ENCODE assay signal across 36 cellular contexts in the genomic region with DNA sequence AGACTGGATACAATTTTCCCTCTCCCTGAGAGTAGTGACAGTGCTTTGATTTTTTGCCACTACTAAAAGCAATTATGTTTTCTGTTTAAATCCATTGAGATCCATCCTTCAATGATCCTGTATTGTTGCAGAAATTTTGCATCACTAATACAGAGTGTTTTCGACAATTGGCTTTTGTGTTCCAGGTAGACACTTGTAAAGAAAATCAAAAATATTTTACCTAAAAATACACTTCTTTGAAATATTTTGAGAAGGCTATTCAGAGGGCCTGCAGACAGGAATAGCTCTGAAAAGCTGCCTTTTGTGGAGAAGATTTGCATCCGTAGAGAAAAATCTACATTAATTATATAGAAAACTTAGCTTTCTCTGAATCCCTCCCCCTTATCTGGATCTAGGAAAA.
DNase-seq lines count a peak whose midpoint lies in the region; ATAC-seq, FAIRE-seq and TF ChIP-seq lines count a peak whose summit lies in the region.
"Had no signal": no experiment of that assay in that cellular context is flagged by ENCODE, and none has a peak within 500 bp of the region (broad histone marks: within the 10 kb centered on the region; RNA-seq: fewer than 3 reads in every experiment).

No MANE protein-coding gene starts in this region.

- in situ Hi-C loops in HAP-1 (cut with MboI; ENCODE audit: low sequenced_read_pairs), result loop anchor here (25.0 kb wide), 1 partner anchor 502 kb away; the partner anchor contains the start of genes GMPS and SLC33A1

- H2AFZ ChIP-seq in GM23338 (no peak overlapping the region), H1 (ENCODE audit: low read length) (no peak overlapping the region)

- H3K9ac ChIP-seq in SK-N-MC (ENCODE audit: insufficient read length) (no peak overlapping the region), H1 (replicated peaks in 1 of 4; ENCODE audit: extremely low read depth in 1 of 4, low read depth in 3 of 4, low read length in 3 of 4) (no peak overlapping the region)
- H3K9ac ChIP-seq: BLaER1; BLaER1 treated with 17β-estradiol and CSF1 and Interleukin-3, amounts not matched to agents 10 nM and 100 nM had no signal

- H2BK120ac ChIP-seq in H1 (replicated peaks; ENCODE audit: low read depth, low read length), result peak overlapping the region; percentile 89

- peaks cover 52% of the 10 kb centered on the region for H3K4me1 ChIP-seq in GM23338 (ENCODE audit: insufficient read depth)
- H3K4me1 ChIP-seq in HAP-1, result peaks cover 76% of the 10 kb centered on the region
- H3K4me1 ChIP-seq in H1 (replicated peaks in 1 of 4; ENCODE audit: control insufficient read depth in 3 of 4, insufficient read depth in 4 of 4, low read length in 3 of 4), result peaks cover 3 to 15% (median 11%) of the 10 kb centered on the region in 4 experiments
- H3K4me1 ChIP-seq: A549, BE2C had no signal

- no peak overlapping the region for H4K91ac ChIP-seq in H1 (replicated peaks; ENCODE audit: insufficient read length, low read length)

- no peak for TF ChIP-seq CTCF in GM23338 (conservative IDR thresholded peaks at IDR 0.05; ENCODE audit: low read depth in 2 of 2)
- no peak for TF ChIP-seq CTCF in H1 (IDR thresholded peaks at IDR 0.05; ENCODE audit: control extremely low read depth in 1 of 3, insufficient read depth in 1 of 3, low read depth in 1 of 3, low read length in 3 of 3)

- H3K27me3 ChIP-seq in GM23338 (ENCODE audit: insufficient read depth), result no peaks in the 10 kb centered on the region
- no peaks in the 10 kb centered on the region for H3K27me3 ChIP-seq in HAP-1 (ENCODE audit: low read depth)
- peaks cover 0 to 11% (median 8%) of the 10 kb centered on the region in 4 experiments; a peak in 5 of 7 replicates for H3K27me3 ChIP-seq in H1 (replicated peaks in 1 of 4; ENCODE audit: control insufficient read depth in 3 of 4, extremely low read depth in 1 of 4, insufficient read depth in 3 of 4, low read length in 3 of 4)
- H3K27me3 ChIP-seq: BE2C; BLaER1; BLaER1 treated with 17β-estradiol and CSF1 and Interleukin-3, amounts not matched to agents 10 nM and 100 nM had no signal

- H3K14ac ChIP-seq in H1 (ENCODE audit: insufficient read length), result no peak overlapping the region

- H3K4me3 Mint-ChIP-seq in GM23338, result no peak overlapping the region
- H3K4me3 Mint-ChIP-seq in stimulated activated memory B cell treated with anti-CD40 and anti-IgM and Interleukin-4, amounts not matched to agents 10 μg/mL and 1 μg/mL and 100 μg/mL, for 72 hours, result no peak overlapping the region
- H3K4me3 Mint-ChIP-seq: B cell; CD14-positive monocyte; CD4-positive, alpha-beta memory T cell; CD4-positive, alpha-beta T cell; CD4-positive, CD25-positive, alpha-beta regulatory T cell; CD8-positive, alpha-beta memory T cell; CD8-positive, alpha-beta T cell had no signal

- no peak overlapping the region for H3K4me3 ChIP-seq in GM23338
- no peak overlapping the region for H3K4me3 ChIP-seq in HAP-1
- H3K4me3 ChIP-seq in SK-N-MC, result no peak overlapping the region
- H3K4me3 ChIP-seq in H1 (ENCODE audit: extremely low read depth in 1 of 4, insufficient read depth in 2 of 4, low read depth in 3 of 4, low read length in 4 of 4), result no peak overlapping the region
- H3K4me3 ChIP-seq: A549; BLaER1; BLaER1 treated with 17β-estradiol and CSF1 and Interleukin-3, amounts not matched to agents 10 nM and 100 nM had no signal

- H3K4ac ChIP-seq in H1 (replicated peaks; ENCODE audit: insufficient read length, low read depth, low read length), result no peak overlapping the region

- 0 out of 2 replicates have a peak overlapping the region, but pooled peaks have one; percentile 77 for H2AK5ac ChIP-seq in H1 (ENCODE audit: low read depth, low read length)

- TF ChIP-seq RAD21 in H1 (IDR thresholded peaks at IDR 0.05 in 1 of 2, conservative IDR thresholded peaks at IDR 0.05 in 1 of 2; ENCODE audit: low read depth in 2 of 2, low read length in 2 of 2), result no peak

- TF ChIP-seq EP300 in H1 (IDR thresholded peaks at IDR 0.05; ENCODE audit: borderline replicate concordance in 1 of 2, low read depth in 2 of 2, low read length in 2 of 2), result no peak

- H3K4me1 Mint-ChIP-seq in GM23338, result peaks cover 76% of the 10 kb centered on the region
- no peaks in the 10 kb centered on the region for H3K4me1 Mint-ChIP-seq in stimulated activated memory B cell treated with anti-CD40 and anti-IgM and Interleukin-4, amounts not matched to agents 10 μg/mL and 1 μg/mL and 100 μg/mL, for 72 hours
- H3K4me1 Mint-ChIP-seq: B cell; CD14-positive monocyte; CD4-positive, CD25-positive, alpha-beta regulatory T cell; CD8-positive, alpha-beta memory T cell had no signal

- H3K79me2 ChIP-seq in GM23338 (replicated peaks; ENCODE audit: insufficient read depth), result no peaks in the 10 kb centered on the region
- H3K79me2 ChIP-seq in H1 (ENCODE audit: control insufficient read depth in 1 of 2, insufficient read depth in 2 of 2, low read length in 2 of 2), result no peaks in the 10 kb centered on the region

- peaks cover 38% of the 10 kb centered on the region for H3K36me3 Mint-ChIP-seq in GM23338 (ENCODE audit: low read depth)
- H3K36me3 Mint-ChIP-seq in stimulated activated memory B cell treated with anti-CD40 and anti-IgM and Interleukin-4, amounts not matched to agents 10 μg/mL and 1 μg/mL and 100 μg/mL, for 72 hours, result no peaks in the 10 kb centered on the region
- H3K36me3 Mint-ChIP-seq: CD14-positive monocyte; CD4-positive, alpha-beta memory T cell; CD4-positive, CD25-positive, alpha-beta regulatory T cell; CD8-positive, alpha-beta T cell had no signal

- H4K8ac ChIP-seq in H1 (ENCODE audit: extremely low read depth, insufficient read depth, low read length), result no peak overlapping the region

- TF ChIP-seq POLR2A in H1 (IDR thresholded peaks at IDR 0.05; ENCODE audit: control extremely low read depth in 1 of 2, low read depth in 2 of 2, low read length in 2 of 2), result no peak

- no peaks in the 10 kb centered on the region; the same call in 1 of the 2 replicates for H3K23me2 ChIP-seq in H1 (ENCODE audit: low read depth, low read length)

- no peak overlapping the region for H4K5ac ChIP-seq in H1 (ENCODE audit: insufficient read length, low read depth, low read length)

- no peak overlapping the region; the same call in 1 of the 2 replicates for H2BK12ac ChIP-seq in H1 (ENCODE audit: low read depth, low read length)

- H3K9me2 ChIP-seq in GM23338 (ENCODE audit: insufficient read depth), result no peaks in the 10 kb centered on the region; the same call in 1 of the 2 replicates

- peak overlapping the region; percentile 63; the same call in 1 of the 2 replicates for H3K18ac ChIP-seq in H1 (ENCODE audit: extremely low read depth, low read length)

- H3K9me3 ChIP-seq in HAP-1 (peaks cover 3% of the 10 kb centered on the region; the same call in 1 of the 2 replicates), SK-N-MC (ENCODE audit: low read depth, low read length) (peaks cover 1% of the 10 kb centered on the region; the same call in 1 of the 2 replicates), H1 (ENCODE audit: insufficient read depth in 2 of 2, low read depth in 1 of 2, low read length in 1 of 2) (peaks cover 2% of the 10 kb centered on the region in 2 experiments; a peak in 3 of 4 replicates)
- H3K9me3 ChIP-seq: A549, BE2C had no signal

- CTCF ChIA-PET in H1 (lab: Charles Lee; ENCODE audit: partially characterized antibody), result interaction anchor here (1.6 kb wide), 1 partner anchor 40 kb away, joined by 4 read pairs; no protein-coding TSS in a partner anchor

- WGBS in H1 (ENCODE audit: extremely low coverage in 1 of 2, insufficient coverage in 1 of 2, insufficient read length in 1 of 2, insufficient replicate concordance in 2 of 2, low coverage in 1 of 2, low lambda C conversion rate in 2 of 2, missing lambda C conversion rate in 1 of 2), 2 experiments, result 56% methylated on average over 2 of the region's 2 CpGs; no CpG with 5 or more reads in 1 of the 2 experiments

- H3K79me1 ChIP-seq in H1 (ENCODE audit: low read depth, low read length), result no peaks in the 10 kb centered on the region

- POLR2A ChIA-PET in H1 (lab: Charles Lee; ENCODE audit: partially characterized antibody), result interaction anchor here (1.2 kb wide), 1 partner anchor 14 kb away, joined by 3 read pairs; no protein-coding TSS in a partner anchor

- 0 out of 2 replicates have a peak overlapping the region, but pooled peaks have one; percentile 10 for H3K4me2 ChIP-seq in GM23338
- no peak overlapping the region for H3K4me2 ChIP-seq in H1 (ENCODE audit: insufficient read depth in 1 of 2, low read depth in 2 of 2, low read length in 2 of 2)
- H3K4me2 ChIP-seq: A549; BLaER1; BLaER1 treated with 17β-estradiol and CSF1 and Interleukin-3, amounts not matched to agents 10 nM and 100 nM had no signal

- peaks cover 17% of the 10 kb centered on the region for H3K27me3 Mint-ChIP-seq in GM23338 (ENCODE audit: insufficient read depth, low read depth, poor library complexity)
- H3K27me3 Mint-ChIP-seq in stimulated activated memory B cell treated with anti-CD40 and anti-IgM and Interleukin-4, amounts not matched to agents 10 μg/mL and 1 μg/mL and 100 μg/mL, for 72 hours, result no peaks in the 10 kb centered on the region
- H3K27me3 Mint-ChIP-seq: B cell; CD4-positive, alpha-beta T cell; CD4-positive, CD25-positive, alpha-beta regulatory T cell had no signal

- no peaks in the 10 kb centered on the region for H3F3A ChIP-seq in GM23338 (replicated peaks; ENCODE audit: low read depth)

- peaks cover 19% of the 10 kb centered on the region; the same call in 2 of the 3 replicates for H3K9me3 Mint-ChIP-seq in GM23338
- H3K9me3 Mint-ChIP-seq in stimulated activated memory B cell treated with anti-CD40 and anti-IgM and Interleukin-4, amounts not matched to agents 10 μg/mL and 1 μg/mL and 100 μg/mL, for 72 hours, result peaks cover 9% of the 10 kb centered on the region

- H2BK15ac ChIP-seq in H1 (ENCODE audit: low read length), result no peak overlapping the region

- FAIRE-seq in H1 (lab: Jason Lieb, UNC), result no peak
- FAIRE-seq: A204.1, A549, D721Med had no signal

- no peak overlapping the region for H3K23ac ChIP-seq in H1 (ENCODE audit: insufficient read length)

- H3K36me3 ChIP-seq in GM23338 (ENCODE audit: insufficient read depth) (no peaks in the 10 kb centered on the region), HAP-1 (replicated peaks) (no peaks in the 10 kb centered on the region), SK-N-MC (ENCODE audit: insufficient read depth, low read length) (peaks cover 11% of the 10 kb centered on the region; the same call in 1 of the 2 replicates), H1 (ENCODE audit: control insufficient read depth in 2 of 4, insufficient read depth in 4 of 4, low read length in 3 of 4) (peaks cover 0 to under 1% (median 0%) of the 10 kb centered on the region in 4 experiments; a peak in 1 of 8 replicates)
- H3K36me3 ChIP-seq: BE2C had no signal

- H3K27ac ChIP-seq in GM23338 (ENCODE audit: low read depth), result no peak overlapping the region
- H3K27ac ChIP-seq in SK-N-MC, result 0 out of 2 replicates have a peak overlapping the region, but pooled peaks have one; percentile 4
- H3K27ac ChIP-seq in H1 (ENCODE audit: low read depth, low read length), result no peak overlapping the region
- H3K27ac ChIP-seq: 22Rv1; A549; BLaER1; BLaER1 treated with 17β-estradiol and CSF1 and Interleukin-3, amounts not matched to agents 10 nM and 100 nM; C4-2B had no signal

- no peak overlapping the region for H3K27ac Mint-ChIP-seq in GM23338
- H3K27ac Mint-ChIP-seq in stimulated activated memory B cell treated with anti-CD40 and anti-IgM and Interleukin-4, amounts not matched to agents 10 μg/mL and 1 μg/mL and 100 μg/mL, for 72 hours, result no peak overlapping the region
- H3K27ac Mint-ChIP-seq: B cell; CD14-positive monocyte; CD4-positive, alpha-beta memory T cell; CD4-positive, alpha-beta T cell; CD4-positive, CD25-positive, alpha-beta regulatory T cell; CD8-positive, alpha-beta memory T cell; CD8-positive, alpha-beta T cell had no signal

- no peak overlapping the region for H3K56ac ChIP-seq in H1 (replicated peaks; ENCODE audit: insufficient read length, low read depth, low read length)

- DNase-seq in GM23338 (ENCODE audit: low spot score) (no peak), HAP-1 (ENCODE audit: low spot score in 2 of 2) (peak; percentile 30 to 93), SK-N-MC (ENCODE audit: low read depth, low spot score) (no peak), H1 (ENCODE audit: low read depth in 1 of 2, low spot score in 2 of 2) (no peak), DMS79 (lab: John Stamatoyannopoulos, UW) (no peak), NCI-H1092 treated with DMSO at 0.1 percent for 48 hours (lab: John Stamatoyannopoulos, UW) (no peak)
- DNase-seq: 8988T; ACHN; AML-193; BE2C; C1 segment of cervical spinal cord; Caco-2; Calu3; CD4-positive, alpha-beta memory T cell; CD4-positive, alpha-beta T cell; CD4-positive, CD25-positive, alpha-beta regulatory T cell; CD8-positive, alpha-beta memory T cell; CD8-positive, alpha-beta T cell; COR-L47; DMS 273 treated with DMSO at 0.1 percent for 48 hours; DMS153; DMS53; DMS79 treated with DMSO at 0.1 percent for 48 hours; DND-41; EL had no signal

- H4K20me1 ChIP-seq in GM23338 (replicated peaks; ENCODE audit: insufficient read depth), result no peaks in the 10 kb centered on the region
- H4K20me1 ChIP-seq in H1 (replicated peaks in 1 of 2; ENCODE audit: control insufficient read depth in 1 of 2, insufficient read depth in 2 of 2, low read length in 2 of 2), result no peaks in the 10 kb centered on the region
- H4K20me1 ChIP-seq: BLaER1; BLaER1 treated with 17β-estradiol and CSF1 and Interleukin-3, amounts not matched to agents 10 nM and 100 nM had no signal

- ATAC-seq in GM23338, result no peak
- no peak for ATAC-seq in activated CD4-positive, CD25-positive, alpha-beta regulatory T cell treated with anti-CD3 and anti-CD28 coated beads, Interleukin-2, amount 50 U/mL, for 24 hours
- ATAC-seq in stimulated activated memory B cell treated with anti-CD40 and anti-IgM and Interleukin-4, amounts not matched to agents 10 μg/mL and 1 μg/mL and 100 μg/mL, for 72 hours, result no peak
- ATAC-seq: A549; CD8-positive, alpha-beta T cell had no signal

- H2BK20ac ChIP-seq in H1 (ENCODE audit: low read length), result peak overlapping the region; percentile 43; the same call in 1 of the 2 replicates

- no peak overlapping the region; the same call in 1 of the 2 replicates for H2BK5ac ChIP-seq in H1 (ENCODE audit: low read depth, low read length)

Comparison
In these comparisons a context has a peak if more than half of its experiments do, and no peak if none do; other contexts are left out.
1. DNase-seq: peak in HAP-1 (2 of 2); none in GM23338 (single experiment), SK-N-MC (single experiment), H1 (0 of 2), DMS79 (single experiment) and NCI-H1092 treated with DMSO at 0.1 percent for 48 hours (single experiment).